In the genomic region with DNA sequence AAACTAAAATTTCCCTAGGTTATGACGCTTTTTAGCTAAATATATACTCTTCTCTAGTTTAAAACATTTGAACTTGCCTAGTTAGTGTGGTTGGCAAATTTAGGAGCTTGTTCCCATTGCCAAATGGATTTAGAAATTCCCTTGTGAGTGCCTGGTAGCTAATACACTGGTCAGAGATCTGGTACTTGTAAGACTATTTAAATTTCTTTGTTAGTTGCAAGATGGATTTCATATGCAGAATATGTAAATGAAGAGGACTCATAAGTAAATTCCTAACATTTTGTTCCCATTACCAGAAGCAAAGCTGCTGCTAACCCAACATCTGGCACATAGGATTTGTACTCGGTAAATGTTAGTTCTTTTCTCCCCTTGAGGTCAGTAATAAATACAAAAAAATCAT, we compare ENCODE assay signal across 17 cellular contexts. TPM values are rescaled to one million over a fixed set of nuclear protein-coding genes. Genes with fewer than 3 reads are reported as not detected.
A peak's percentile ranks its signal among the peaks of the same experiment; 100 is the strongest.
DNase-seq lines count a peak whose midpoint lies in the region; ATAC-seq, FAIRE-seq and TF ChIP-seq lines count a peak whose summit lies in the region.
"Had no signal": no experiment of that assay in that cellular context is flagged by ENCODE, and none has a peak within 500 bp of the region (broad histone marks: within the 10 kb centered on the region; RNA-seq: fewer than 3 reads in every experiment).

No MANE protein-coding gene starts in this region.

- WGBS in H1 (ENCODE audit: extremely low coverage in 1 of 2, insufficient coverage in 1 of 2, insufficient read length in 1 of 2, insufficient replicate concordance in 2 of 2, low coverage in 1 of 2, low lambda C conversion rate in 2 of 2, missing lambda C conversion rate in 1 of 2), 2 experiments, result 16% methylated on average over 2 of the region's 2 CpGs; no CpG with 5 or more reads in 1 of the 2 experiments

- H3K9me3 Mint-ChIP-seq in GM23338, result peaks cover 7% of the 10 kb centered on the region
- peaks cover 6% of the 10 kb centered on the region for H3K9me3 Mint-ChIP-seq in activated CD8-positive, alpha-beta T cell treated with anti-CD3 and anti-CD28 coated beads, Interleukin-2, amount 10 ng/mL, durations not matched to agents 7 days and 5 days (ENCODE audit: insufficient read depth)

- ATAC-seq in GM23338, result no peak; the same call in 2 of the 3 replicates
- ATAC-seq in activated CD8-positive, alpha-beta T cell treated with anti-CD3 and anti-CD28 coated beads, Interleukin-2, amount 10 ng/mL, durations not matched to agents 7 days and 5 days, result no peak
- ATAC-seq: A549 had no signal

- no peak overlapping the region for H4K8ac ChIP-seq in H1 (ENCODE audit: extremely low read depth, insufficient read depth, low read length)

- H3K23ac ChIP-seq in H1 (ENCODE audit: insufficient read length), result no peak overlapping the region

- no peak overlapping the region for H3K18ac ChIP-seq in H1 (ENCODE audit: extremely low read depth, low read length)

- H3K23me2 ChIP-seq in H1 (ENCODE audit: low read depth, low read length), result no peaks in the 10 kb centered on the region

- H3F3A ChIP-seq in GM23338 (replicated peaks; ENCODE audit: low read depth), result no peaks in the 10 kb centered on the region

- H2AK5ac ChIP-seq in H1 (ENCODE audit: low read depth, low read length), result no peak overlapping the region

- H2AFZ ChIP-seq in GM23338 (no peak overlapping the region), H1 (ENCODE audit: low read length) (no peak overlapping the region)

- H3K27me3 ChIP-seq in GM23338 (ENCODE audit: insufficient read depth), result no peaks in the 10 kb centered on the region
- no peaks in the 10 kb centered on the region for H3K27me3 ChIP-seq in HUES6 (ENCODE audit: control insufficient read depth, insufficient read depth, low read length)
- no peaks in the 10 kb centered on the region for H3K27me3 ChIP-seq in H1 (replicated peaks in 1 of 4; ENCODE audit: control insufficient read depth in 3 of 4, extremely low read depth in 1 of 4, insufficient read depth in 3 of 4, low read length in 3 of 4)
- no peaks in the 10 kb centered on the region for H3K27me3 ChIP-seq in iPS-15b (ENCODE audit: control insufficient read depth, insufficient read depth, low read length)

- no peak overlapping the region for H4K5ac ChIP-seq in H1 (ENCODE audit: insufficient read length, low read depth, low read length)

- peaks cover 20% of the 10 kb centered on the region; the same call in 2 of the 3 replicates for H3K4me1 Mint-ChIP-seq in GM23338
- no peaks in the 10 kb centered on the region for H3K4me1 Mint-ChIP-seq in activated CD8-positive, alpha-beta T cell treated with anti-CD3 and anti-CD28 coated beads, Interleukin-2, amount 10 ng/mL, durations not matched to agents 7 days and 5 days (ENCODE audit: low read depth)
- H3K4me1 Mint-ChIP-seq: CD14-positive monocyte; CD4-positive, alpha-beta memory T cell had no signal

- no peak for FAIRE-seq in H1 (lab: Jason Lieb, UNC)
- no peak for FAIRE-seq in HTR-8/SVneo (lab: Jason Lieb, UNC)
- FAIRE-seq: A549, H54 had no signal

- no peak overlapping the region for H4K91ac ChIP-seq in H1 (replicated peaks; ENCODE audit: insufficient read length, low read length)

- DNase-seq in GM23338 (ENCODE audit: low spot score) (peak; percentile 53), H1 (ENCODE audit: low read depth in 1 of 2, low spot score in 2 of 2) (no peak), H4 (ENCODE audit: low spot score) (no peak), HTR-8/SVneo (ENCODE audit: insufficient read length, low spot score) (no peak), NCI-H2196 treated with DMSO at 0.1 percent for 48 hours (lab: John Stamatoyannopoulos, UW; ENCODE audit: unreplicated experiment) (no peak)
- DNase-seq in activated CD8-positive, alpha-beta T cell treated with anti-CD3 and anti-CD28 coated beads, Interleukin-2, amount 10 ng/mL, durations not matched to agents 7 days and 5 days, result no peak
- DNase-seq: AML-193; CD4-positive, alpha-beta memory T cell; DMS79 treated with DMSO at 0.1 percent for 48 hours; GF-D8; KG1 had no signal

- H3K4me3 Mint-ChIP-seq in GM23338, result peak overlapping the region; percentile 52
- no peak overlapping the region for H3K4me3 Mint-ChIP-seq in activated CD8-positive, alpha-beta T cell treated with anti-CD3 and anti-CD28 coated beads, Interleukin-2, amount 10 ng/mL, durations not matched to agents 7 days and 5 days
- H3K4me3 Mint-ChIP-seq: CD14-positive monocyte; CD4-positive, alpha-beta memory T cell had no signal

- H3K79me2 ChIP-seq in GM23338 (replicated peaks; ENCODE audit: insufficient read depth) (no peaks in the 10 kb centered on the region), H1 (ENCODE audit: control insufficient read depth in 1 of 2, insufficient read depth in 2 of 2, low read length in 2 of 2) (no peaks in the 10 kb centered on the region)

- H3K27me3 Mint-ChIP-seq in GM23338 (ENCODE audit: insufficient read depth, low read depth, poor library complexity), result no peaks in the 10 kb centered on the region
- H3K27me3 Mint-ChIP-seq in activated CD8-positive, alpha-beta T cell treated with anti-CD3 and anti-CD28 coated beads, Interleukin-2, amount 10 ng/mL, durations not matched to agents 7 days and 5 days (ENCODE audit: low read depth), result no peaks in the 10 kb centered on the region
- H3K27me3 Mint-ChIP-seq: CD4-positive, alpha-beta memory T cell had no signal

- H2BK20ac ChIP-seq in H1 (ENCODE audit: low read length), result no peak overlapping the region

- H3K9ac ChIP-seq in HUES6 (ENCODE audit: low read length) (peak overlapping the region; percentile 41), H1 (replicated peaks in 1 of 4; ENCODE audit: extremely low read depth in 1 of 4, low read depth in 3 of 4, low read length in 3 of 4) (no peak overlapping the region), iPS-15b (ENCODE audit: low read depth, low read length) (no peak overlapping the region)

- H3K4ac ChIP-seq in H1 (replicated peaks; ENCODE audit: insufficient read length, low read depth, low read length), result no peak overlapping the region

- H3K27ac ChIP-seq in GM23338 (ENCODE audit: low read depth) (peak overlapping the region; percentile 94), HUES6 (ENCODE audit: low read depth, low read length) (peak overlapping the region; percentile 94), H1 (ENCODE audit: low read depth, low read length) (no peak overlapping the region)
- H3K27ac ChIP-seq: 22Rv1, A549 had no signal

- TF ChIP-seq POLR2A in H1 (IDR thresholded peaks at IDR 0.05; ENCODE audit: control extremely low read depth in 1 of 2, low read depth in 2 of 2, low read length in 2 of 2), result no peak

- H3K79me1 ChIP-seq in H1 (ENCODE audit: low read depth, low read length), result no peaks in the 10 kb centered on the region

- no peak overlapping the region for H2BK15ac ChIP-seq in H1 (ENCODE audit: low read length)

- no peak overlapping the region for H2BK5ac ChIP-seq in H1 (ENCODE audit: low read depth, low read length)

- POLR2A ChIA-PET in H1 (lab: Charles Lee; ENCODE audit: partially characterized antibody), result no interaction called here
- POLR2A ChIA-PET in activated CD8-positive, alpha-beta T cell treated with anti-CD3 and anti-CD28 coated beads, Interleukin-2, amount 10 ng/mL, durations not matched to agents 7 days and 5 days (lab: Charles Lee), result no interaction called here

- peaks cover 10% of the 10 kb centered on the region; the same call in 2 of the 3 replicates for H3K36me3 Mint-ChIP-seq in GM23338 (ENCODE audit: low read depth)
- peaks cover 22% of the 10 kb centered on the region for H3K36me3 Mint-ChIP-seq in activated CD8-positive, alpha-beta T cell treated with anti-CD3 and anti-CD28 coated beads, Interleukin-2, amount 10 ng/mL, durations not matched to agents 7 days and 5 days (ENCODE audit: low read depth)

- H3K4me1 ChIP-seq in GM23338 (ENCODE audit: insufficient read depth), result peaks cover 18% of the 10 kb centered on the region
- peaks cover 20% of the 10 kb centered on the region for H3K4me1 ChIP-seq in HUES6 (ENCODE audit: control insufficient read depth, insufficient read depth, low read length)
- H3K4me1 ChIP-seq in H1 (replicated peaks in 1 of 4; ENCODE audit: control insufficient read depth in 3 of 4, insufficient read depth in 4 of 4, low read length in 3 of 4), result no peaks in the 10 kb centered on the region; a peak in 3 of 7 replicates
- H3K4me1 ChIP-seq in iPS-15b (ENCODE audit: control insufficient read depth, insufficient read depth, low read length), result peaks cover 11% of the 10 kb centered on the region
- H3K4me1 ChIP-seq: A549 had no signal

- no peaks in the 10 kb centered on the region for H3K36me3 ChIP-seq in GM23338 (ENCODE audit: insufficient read depth)
- H3K36me3 ChIP-seq in HUES6 (ENCODE audit: control insufficient read depth, insufficient read depth, low read length), result no peaks in the 10 kb centered on the region
- no peaks in the 10 kb centered on the region for H3K36me3 ChIP-seq in H1 (ENCODE audit: control insufficient read depth in 2 of 4, insufficient read depth in 4 of 4, low read length in 3 of 4)
- H3K36me3 ChIP-seq in iPS-15b (ENCODE audit: control insufficient read depth, insufficient read depth, low read length), result no peaks in the 10 kb centered on the region

- H4K20me1 ChIP-seq in GM23338 (replicated peaks; ENCODE audit: insufficient read depth), result no peaks in the 10 kb centered on the region
- H4K20me1 ChIP-seq in H1 (replicated peaks in 1 of 2; ENCODE audit: control insufficient read depth in 1 of 2, insufficient read depth in 2 of 2, low read length in 2 of 2), result no peaks in the 10 kb centered on the region

- H3K4me3 ChIP-seq in GM23338 (peak overlapping the region; percentile 9; the same call in 1 of the 2 replicates), HUES6 (ENCODE audit: low read depth, low read length) (peak overlapping the region; percentile 40), H1 (ENCODE audit: extremely low read depth in 1 of 4, insufficient read depth in 2 of 4, low read depth in 3 of 4, low read length in 4 of 4) (peak overlapping the region in 1 of 4 experiments; percentile 32; a peak in 1 of 8 replicates), iPS-15b (ENCODE audit: low read depth, low read length) (peak overlapping the region; percentile 13)
- H3K4me3 ChIP-seq: A549 had no signal

- no peak overlapping the region for H3K14ac ChIP-seq in H1 (ENCODE audit: insufficient read length)

- no peaks in the 10 kb centered on the region for H3K9me2 ChIP-seq in GM23338 (ENCODE audit: insufficient read depth)

- H3K9me3 ChIP-seq in HUES6 (ENCODE audit: control insufficient read depth, insufficient read depth, low read depth, low read length), result peaks cover 9% of the 10 kb centered on the region
- H3K9me3 ChIP-seq in H1 (ENCODE audit: insufficient read depth in 2 of 2, low read depth in 1 of 2, low read length in 1 of 2), result no peaks in the 10 kb centered on the region
- H3K9me3 ChIP-seq in iPS-15b (ENCODE audit: control insufficient read depth, insufficient read depth, low read length), result peaks cover 3% of the 10 kb centered on the region
- H3K9me3 ChIP-seq: A549 had no signal

- TF ChIP-seq CTCF in GM23338 (conservative IDR thresholded peaks at IDR 0.05; ENCODE audit: low read depth in 2 of 2) (no peak), H1 (IDR thresholded peaks at IDR 0.05; ENCODE audit: control extremely low read depth in 1 of 3, insufficient read depth in 1 of 3, low read depth in 1 of 3, low read length in 3 of 3) (no peak)

- H3K4me2 ChIP-seq in GM23338 (peak overlapping the region; percentile 44; the same call in 1 of the 2 replicates), H1 (ENCODE audit: insufficient read depth in 1 of 2, low read depth in 2 of 2, low read length in 2 of 2) (peak overlapping the region; percentile 28; a peak in 3 of 4 replicates)
- H3K4me2 ChIP-seq: A549 had no signal

- H2BK120ac ChIP-seq in H1 (replicated peaks; ENCODE audit: low read depth, low read length), result no peak overlapping the region

- TF ChIP-seq RAD21 in H1 (IDR thresholded peaks at IDR 0.05 in 1 of 2, conservative IDR thresholded peaks at IDR 0.05 in 1 of 2; ENCODE audit: low read depth in 2 of 2, low read length in 2 of 2), result no peak

- peak overlapping the region; percentile 94 for H3K27ac Mint-ChIP-seq in GM23338
- no peak overlapping the region for H3K27ac Mint-ChIP-seq in activated CD8-positive, alpha-beta T cell treated with anti-CD3 and anti-CD28 coated beads, Interleukin-2, amount 10 ng/mL, durations not matched to agents 7 days and 5 days
- H3K27ac Mint-ChIP-seq: CD14-positive monocyte had no signal

- H3K56ac ChIP-seq in H1 (replicated peaks; ENCODE audit: insufficient read length, low read depth, low read length), result no peak overlapping the region

- no peak overlapping the region for H2BK12ac ChIP-seq in H1 (ENCODE audit: low read depth, low read length)

- CTCF ChIA-PET in H1 (lab: Charles Lee; ENCODE audit: partially characterized antibody), result no interaction called here
- CTCF ChIA-PET in activated CD8-positive, alpha-beta T cell treated with anti-CD3 and anti-CD28 coated beads, Interleukin-2, amount 10 ng/mL, durations not matched to agents 7 days and 5 days (lab: Charles Lee), result interaction anchor here (0.9 to 1.6 kb wide), 3 partner anchors 18 to 149 kb away, joined by 4 to 5 read pairs (median 4); a partner anchor contains a TSS

- no peak for TF ChIP-seq EP300 in H1 (IDR thresholded peaks at IDR 0.05; ENCODE audit: borderline replicate concordance in 1 of 2, low read depth in 2 of 2, low read length in 2 of 2)

RNA-seq across cellular contexts. Expression of a gene that starts 56.0 kb away (rescaled TPM):
- 336 and 393 TPM in 2 replicates for total RNA-seq in GM23338 (2014; rRNA removed; shearing (Covaris generic))
- 249 and 262 TPM in 2 replicates for polyA plus RNA-seq in GM23338 (2016; fragmentation: Nextera tagmentation; extraction: Ambion mirVana)
- 396 and 427 TPM in 2 replicates for total RNA-seq in H1 (2021; fragmentation: NEBNext Ultra II Directional; extraction: Animal tissue kit (Norgen Biotek cat#: 25700))
- polyA plus RNA-seq in H1 (2011; rRNA removed), result 207 and 328 TPM in 2 replicates
- 384 TPM for polyA plus RNA-seq in H1 (2011; cell fraction: cytosol; rRNA removed)
- 195 TPM for polyA plus RNA-seq in H1 (2011; cell fraction: nucleus; rRNA removed)
- polyA plus RNA-seq in H1 (2012, experiment 1 of 2), result 326 to 509 TPM (median 428 TPM) in 4 replicates
- polyA plus RNA-seq in H1 (2012, experiment 2 of 2), result 226 TPM
- 182 TPM for polyA plus RNA-seq in H1 (2013, experiment 1 of 2)
- 189 TPM for polyA plus RNA-seq in H1 (2013, experiment 2 of 2)
- polyA minus RNA-seq in H1 (2011; rRNA and poly(A)+ RNA removed), result 251 and 396 TPM in 2 replicates
- 154 TPM for polyA minus RNA-seq in H1 (2011; cell fraction: cytosol; rRNA and poly(A)+ RNA removed)
- polyA minus RNA-seq in H1 (2011; cell fraction: nucleus; rRNA and poly(A)+ RNA removed), result 74.5 TPM
- total RNA-seq in H4 (2014; rRNA removed; shearing (Covaris generic)), result 569 and 625 TPM in 2 replicates
- total RNA-seq in activated CD8-positive, alpha-beta T cell treated with anti-CD3 and anti-CD28 coated beads, Interleukin-2, amount 10 ng/mL, durations not matched to agents 7 days and 5 days, result 1,000 to 10,000 TPM; 1,137 to 1,152 TPM
